1 cellular context compared by ENCODE assay signal in the genomic region with DNA sequence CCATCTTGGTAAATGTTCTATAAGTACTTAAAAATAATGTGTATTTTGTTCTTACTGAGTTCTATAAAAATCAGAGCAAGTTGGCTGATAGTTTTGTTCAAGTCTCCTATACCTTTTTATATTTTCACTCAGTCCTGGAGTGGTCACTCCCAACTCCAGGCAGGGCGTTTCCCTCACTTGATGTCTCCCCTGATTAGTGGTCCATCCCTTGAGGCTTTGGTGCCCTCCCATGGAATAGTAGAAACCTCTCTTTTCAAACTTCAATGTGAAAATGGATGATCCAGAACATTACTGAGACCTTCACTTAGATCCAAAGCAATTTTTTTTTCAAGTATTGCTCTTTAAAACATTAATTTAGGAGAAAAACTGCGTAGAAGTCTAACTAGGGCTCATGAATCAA.
TF ChIP-seq lines count a peak whose summit lies in the region.

No MANE protein-coding gene starts in this region.

TF ChIP-seq in GM23338, 12 proteins besides CTCF, POLR2A, EP300 and RAD21 (continued from another document):
- TF ChIP-seq NANOG (IDR thresholded peaks at IDR 0.05; ENCODE audit: borderline replicate concordance) (no peak), CREB1 (CRISPR knock-in tag; IDR thresholded peaks at IDR 0.05; ENCODE audit: low read depth) (no peak)
